Comparison of ENCODE assay signal across 16 cellular contexts in genomic region chr16:4359914-4360313, GRCh38. TPM values are rescaled to one million over a fixed set of nuclear protein-coding genes. Genes with fewer than 3 reads are reported as not detected.
A peak's percentile ranks its signal among the peaks of the same experiment; 100 is the strongest.
DNase-seq lines count a peak whose midpoint lies in the region; ATAC-seq and TF ChIP-seq lines count a peak whose summit lies in the region.
"Had no signal": no experiment of that assay in that cellular context is flagged by ENCODE, and none has a peak within 500 bp of the region (broad histone marks: within the 10 kb centered on the region; RNA-seq: fewer than 3 reads in every experiment).

No MANE protein-coding gene starts in this region.

- ATAC-seq in HCT116 (no peak), T-cell (replicated peaks in 1 of 4) (no peak), GM19023 (IDR thresholded peaks at IDR 0.05; ENCODE audit: unreplicated experiment) (no peak)
- no peak for ATAC-seq in central memory CD8-positive, alpha-beta T cell (replicated peaks; ENCODE audit: extremely low read depth, poor library complexity, severe bottlenecking)

- RAD21 ChIA-PET in HCT116 (lab: Charles Lee; ENCODE audit: low non-redundant PET in 1 of 2, low total read pairs in 2 of 2, uncharacterized antibody in 2 of 2, unreplicated experiment in 2 of 2) = interaction anchor here (1.0 to 1.8 kb wide), 3 partner anchors 14 to 43 kb away, joined by 3 to 13 read pairs (median 9); no protein-coding TSS in a partner anchor

- H3K4me3 Mint-ChIP-seq in central memory CD8-positive, alpha-beta T cell = no peak overlapping the region
- H3K4me3 Mint-ChIP-seq in T-cell = no peak overlapping the region
- H3K4me3 Mint-ChIP-seq: CD4-positive, CD25-positive, alpha-beta regulatory T cell; HFFc6 had no signal

- H3K4me1 Mint-ChIP-seq in central memory CD8-positive, alpha-beta T cell = no peaks in the 10 kb centered on the region
- H3K4me1 Mint-ChIP-seq in T-cell = peaks cover 0 to 3% (median 2%) of the 10 kb centered on the region in 3 donors

- H3K36me3 ChIP-seq in HCT116 (ENCODE audit: control insufficient read depth in 1 of 2, insufficient read depth in 2 of 2, low read length in 2 of 2) (no peaks in the 10 kb centered on the region; a peak in 1 of 4 replicates), Karpas-422 (ENCODE audit: insufficient read depth, low read length) (peaks cover 21% of the 10 kb centered on the region)
- H3K36me3 ChIP-seq: BE2C, HAP-1 had no signal

- no peaks in the 10 kb centered on the region for H4K20me1 ChIP-seq in HCT116 (ENCODE audit: insufficient read depth)
- peaks cover 9% of the 10 kb centered on the region; the same call in 1 of the 2 replicates for H4K20me1 ChIP-seq in Karpas-422 (ENCODE audit: insufficient read depth, low read depth, low read length)

- TF ChIP-seq POLR2A in HCT116 (IDR thresholded peaks at IDR 0.05; ENCODE audit: borderline replicate concordance, extremely low read depth, insufficient read depth, insufficient read length) = no peak

- peaks cover 47% of the 10 kb centered on the region for H3K36me3 Mint-ChIP-seq in central memory CD8-positive, alpha-beta T cell (ENCODE audit: insufficient read depth)
- peaks cover 13% of the 10 kb centered on the region for H3K36me3 Mint-ChIP-seq in T-cell

- H3K4me3 ChIP-seq in HCT116 (replicated peaks in 1 of 2; ENCODE audit: low read depth in 1 of 2, low read length in 2 of 2) = no peak overlapping the region
- H3K4me3 ChIP-seq in Karpas-422 (ENCODE audit: low read length) = no peak overlapping the region
- H3K4me3 ChIP-seq: HAP-1 had no signal

- peaks cover 6 to 12% of the 10 kb centered on the region in 2 experiments for H3K4me1 ChIP-seq in HCT116 (ENCODE audit: control insufficient read depth in 1 of 2, insufficient read depth in 2 of 2, low read length in 2 of 2)
- H3K4me1 ChIP-seq in Karpas-422 (ENCODE audit: low read length) = peaks cover 57% of the 10 kb centered on the region
- H3K4me1 ChIP-seq: HAP-1 had no signal

- intact Hi-C loops in HCT116 (cut with micrococcal nuclease) = loop anchor here (1.0 kb wide), 1 partner anchor 42 kb away; no protein-coding TSS in a partner anchor

- peak overlapping the region; percentile 12 for H3K27ac Mint-ChIP-seq in central memory CD8-positive, alpha-beta T cell (ENCODE audit: low read depth)
- no peak overlapping the region for H3K27ac Mint-ChIP-seq in T-cell
- H3K27ac Mint-ChIP-seq: CD4-positive, CD25-positive, alpha-beta regulatory T cell; HFFc6 had no signal

- H3K4me2 ChIP-seq in HCT116 (ENCODE audit: low read length) (peak overlapping the region; percentile 29; the same call in 1 of the 2 replicates), Karpas-422 (ENCODE audit: low read depth, low read length, poor library complexity, severe bottlenecking) (no peak overlapping the region)

- H3K79me2 ChIP-seq in HCT116 (ENCODE audit: insufficient read depth, low read length) (no peaks in the 10 kb centered on the region), Karpas-422 (ENCODE audit: low read length) (no peaks in the 10 kb centered on the region)

- CTCF ChIA-PET in HCT116 (lab: Charles Lee) = interaction anchor here (0.9 to 4.4 kb wide), 2 partner anchors 9 to 43 kb away, joined by 6 to 52 read pairs; no protein-coding TSS in a partner anchor
- CTCF ChIA-PET in T-cell (lab: Charles Lee) = no interaction called here

- no peak overlapping the region for H2AFZ ChIP-seq in HCT116 (ENCODE audit: low read depth, low read length, poor library complexity, severe bottlenecking)
- H2AFZ ChIP-seq in Karpas-422 (ENCODE audit: low read length) = no peak overlapping the region

- POLR2A ChIA-PET in HCT116 (lab: Charles Lee) (no interaction called here), T-cell (lab: Charles Lee) (interaction anchor here in 1 of 2 donors (0.6 kb wide), 1 partner anchor 59 kb away, joined by 5 read pairs; no protein-coding TSS in a partner anchor)

- no TSS peak for BruUV-seq in HCT116 (replicated peaks; lab: Mats Ljungman, UMichigan)

- TF ChIP-seq RAD21 in HCT116 (IDR thresholded peaks at IDR 0.05; ENCODE audit: low read depth) = no peak

- H3K9me3 ChIP-seq in HCT116 (ENCODE audit: control insufficient read depth in 1 of 2, insufficient read depth in 1 of 2, low read depth in 1 of 2, low read length in 2 of 2) (no peaks in the 10 kb centered on the region), Karpas-422 (ENCODE audit: low read length) (no peaks in the 10 kb centered on the region)
- H3K9me3 ChIP-seq: BE2C, HAP-1 had no signal

- DNase-seq in HCT116 (ENCODE audit: low read depth, low spot score) (no peak), Karpas-422 (no peak), T-cell (no peak), Ammon's horn (ENCODE audit: low spot score) (no peak)
- no peak for DNase-seq in central memory CD8-positive, alpha-beta T cell (ENCODE audit: low spot score in 2 of 2)
- DNase-seq: CD4-positive, CD25-positive, alpha-beta regulatory T cell; CD8-positive, alpha-beta memory T cell; COR-L47; DMS79; GDM1; GOT3; HFFc6; KG1 had no signal

- TF ChIP-seq CTCF in HCT116 (IDR thresholded peaks at IDR 0.05 in 2 of 3, conservative IDR thresholded peaks at IDR 0.05 in 1 of 3; ENCODE audit: borderline replicate concordance in 1 of 3, insufficient read depth in 1 of 3, low read depth in 2 of 3, low read length in 2 of 3) = no peak

- H3K27me3 ChIP-seq in HCT116 (ENCODE audit: insufficient read depth, low read length) = no peaks in the 10 kb centered on the region
- no peaks in the 10 kb centered on the region for H3K27me3 ChIP-seq in Karpas-422 (ENCODE audit: low read length)
- H3K27me3 ChIP-seq: BE2C had no signal

- H3K27me3 Mint-ChIP-seq in central memory CD8-positive, alpha-beta T cell = no peaks in the 10 kb centered on the region
- H3K27me3 Mint-ChIP-seq in T-cell = no peaks in the 10 kb centered on the region
- H3K27me3 Mint-ChIP-seq: CD4-positive, CD25-positive, alpha-beta regulatory T cell; CD8-positive, alpha-beta memory T cell had no signal

- H3K9me2 ChIP-seq in HCT116 (ENCODE audit: insufficient read depth) (no peaks in the 10 kb centered on the region), Karpas-422 (replicated peaks; ENCODE audit: insufficient read depth, low read length) (no peaks in the 10 kb centered on the region)

- no peaks in the 10 kb centered on the region for H3K9me3 Mint-ChIP-seq in central memory CD8-positive, alpha-beta T cell
- no peaks in the 10 kb centered on the region for H3K9me3 Mint-ChIP-seq in T-cell
- H3K9me3 Mint-ChIP-seq: CD8-positive, alpha-beta memory T cell; HFFc6 had no signal

- H3K27ac ChIP-seq in HCT116 (ENCODE audit: low read depth, low read length) (peak overlapping the region; percentile 20; the same call in 1 of the 2 replicates), Karpas-422 (ENCODE audit: low read length) (peak overlapping the region; percentile 14)

- H3K9ac ChIP-seq in HCT116 (ENCODE audit: low read length) (no peak overlapping the region), Karpas-422 (ENCODE audit: low read length) (0 out of 2 replicates have a peak overlapping the region, but pooled peaks have one; percentile 3)

TF ChIP-seq in HCT116, 20 proteins besides CTCF, POLR2A, EP300 and RAD21 (continues in another document):
- TF ChIP-seq ZFX (IDR thresholded peaks at IDR 0.05) = no peak
- no peak for TF ChIP-seq ATF3 (IDR thresholded peaks at IDR 0.05)
- TF ChIP-seq REST (IDR thresholded peaks at IDR 0.05; ENCODE audit: low read depth) = no peak
- TF ChIP-seq ZNF274 (IDR thresholded peaks at IDR 0.05; ENCODE audit: low read depth, low read length) = no peak
- no peak for TF ChIP-seq CEBPB (IDR thresholded peaks at IDR 0.05; ENCODE audit: low read depth)
- no peak for TF ChIP-seq POLR2AphosphoS5 (IDR thresholded peaks at IDR 0.05; ENCODE audit: low read depth, low read length)

RNA-seq across cellular contexts. Expression of gene PAM16, which starts 8.8 kb away (rescaled TPM):
- total RNA-seq in HCT116 (2021; ENCODE audit: unreplicated experiment) (102 TPM), T-cell (10 to 100 TPM; 41.2 to 53.7 (median 47.4) TPM)
- polyA plus RNA-seq in HCT116 (2012) = 98.6 and 111 TPM in 2 replicates
- 65.6 and 126 TPM in 2 replicates for total RNA-seq in Karpas-422 (2014; rRNA removed; shearing (Covaris generic); ENCODE audit: low replicate concordance)

RNA-seq across cellular contexts. Expression of gene VASN, which starts 11.7 kb away (rescaled TPM):
- total RNA-seq in HCT116 (2021; ENCODE audit: unreplicated experiment) = 6.3 TPM
- polyA plus RNA-seq in HCT116 (2012) = 6.7 and 7.4 TPM in 2 replicates
- total RNA-seq in Karpas-422 (2014; rRNA removed; shearing (Covaris generic); ENCODE audit: low replicate concordance) = 4.1 and 8.9 TPM in 2 replicates
- under 1 TPM; 0.38 to 0.89 (median 0.56) TPM for total RNA-seq in T-cell
- polyA plus RNA-seq: CD8-positive, alpha-beta memory T cell had no signal

RNA-seq across cellular contexts. Expression of gene GLIS2, which starts 44.0 kb away (rescaled TPM):
- total RNA-seq in HCT116 (2021; ENCODE audit: unreplicated experiment) (18.2 TPM), T-cell (under 1 TPM in 3 of 5 donors, not detected in 2; 0.18 to 0.20 (median 0.19) TPM)
- polyA plus RNA-seq in HCT116 (2012) = 15.5 and 15.6 TPM in 2 replicates
- total RNA-seq in Karpas-422 (2014; rRNA removed; shearing (Covaris generic); ENCODE audit: low replicate concordance) = 0.07 TPM in 1 of 2 replicates, not detected in the other
- total RNA-seq: CD4-positive, CD25-positive, alpha-beta regulatory T cell had no signal
- polyA plus RNA-seq: CD8-positive, alpha-beta memory T cell had no signal

RNA-seq across cellular contexts. Expression of gene CORO7, which starts 56.5 kb away (rescaled TPM):
- total RNA-seq in HCT116 (2021; ENCODE audit: unreplicated experiment) (21.3 TPM), T-cell (100 to 1,000 TPM; 213 to 675 (median 230) TPM)
- polyA plus RNA-seq in HCT116 (2012) = 9.7 and 11.0 TPM in 2 replicates
- total RNA-seq in Karpas-422 (2014; rRNA removed; shearing (Covaris generic); ENCODE audit: low replicate concordance) = 46.2 and 84.9 TPM in 2 replicates

Comparison
In these comparisons a context has a peak if more than half of its experiments do, and no peak if none do; other contexts are left out.
1. RNA of gene GLIS2, which starts 44.0 kb away (total RNA-seq): 18.2 TPM in HCT116 (single experiment); 0.18 to 0.20 TPM in T-cell and 0.07 TPM in Karpas-422; every median in the first group is over 10 times any median in the second.